In the genomic region with DNA sequence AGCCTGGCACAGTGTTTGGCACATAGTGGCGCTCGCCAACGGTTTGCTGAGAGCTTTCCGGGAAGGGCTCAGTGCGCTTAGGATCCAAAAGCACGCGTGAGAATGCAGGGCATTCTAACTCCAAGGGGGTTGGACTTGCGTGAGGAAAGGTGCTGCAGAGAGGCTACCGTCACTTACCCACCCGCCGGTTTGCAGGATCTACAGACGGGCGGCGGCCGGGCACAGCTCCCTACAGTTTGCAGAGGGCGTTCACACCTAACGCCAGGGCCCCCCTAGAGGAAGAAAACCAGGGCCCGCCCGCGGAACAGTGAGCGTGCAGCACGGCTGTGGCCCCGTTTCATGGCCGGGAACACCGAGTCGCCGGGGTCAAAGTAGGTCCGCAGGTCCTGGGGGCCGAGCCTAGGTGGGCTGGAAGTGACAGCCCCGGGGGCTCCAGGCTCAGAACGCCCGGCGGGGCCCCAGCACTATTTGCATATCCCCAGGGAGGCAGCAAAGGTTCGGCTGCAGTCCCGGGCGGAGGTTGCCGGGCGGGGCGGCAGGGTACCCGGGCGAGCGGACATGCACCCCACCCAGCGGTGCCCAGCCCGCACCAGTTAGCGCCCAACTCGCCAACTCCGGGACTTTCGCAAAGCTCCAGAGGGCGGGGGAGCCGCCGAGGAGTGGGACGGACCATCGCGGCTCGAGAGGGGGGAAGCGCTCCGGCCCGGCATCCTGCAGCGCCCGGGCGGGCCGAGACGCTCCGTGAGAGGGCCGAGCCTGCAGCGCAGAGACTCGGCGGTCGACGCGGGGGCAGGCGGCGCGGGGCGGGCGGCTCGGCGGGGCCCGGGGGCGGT, we compare ENCODE assay signal across 8 cellular contexts. TPM values are rescaled to one million over a fixed set of nuclear protein-coding genes. Genes with fewer than 3 reads are reported as not detected.
DNase-seq lines count a peak whose midpoint lies in the region; ATAC-seq and TF ChIP-seq lines count a peak whose summit lies in the region.

No MANE protein-coding gene starts in this region.

- H3K36me3 Mint-ChIP-seq in endothelial cell (ENCODE audit: low read depth, unreplicated experiment) (peaks cover 13% of the 10 kb centered on the region), mesothelial cell of epicardium (no peaks in the 10 kb centered on the region)

- DNase-seq in NCI-H774 (lab: John Stamatoyannopoulos, UW) = peak; percentile 60
- DNase-seq in activated CD8-positive, alpha-beta memory T cell treated with anti-CD3 and anti-CD28 coated beads for 48 hours (ENCODE audit: low read depth in 2 of 3, low spot score in 2 of 3) = peak; percentile 51 to 58 (median 57)
- DNase-seq in endothelial cell (ENCODE audit: low spot score) = peak; percentile 69
- peak; percentile 58 to 78 for DNase-seq in mesothelial cell of epicardium (ENCODE audit: low spot score in 2 of 2, unreplicated experiment in 2 of 2)
- DNase-seq in stimulated activated CD8-positive, alpha-beta memory T cell treated with anti-CD3 and anti-CD28 coated beads, Interleukin-15, amount 100 ng/mL, for 4 hours (ENCODE audit: low read depth in 2 of 2) = peak; percentile 45 to 67

- H3K27me3 Mint-ChIP-seq in endothelial cell (ENCODE audit: unreplicated experiment) (peaks cover 12% of the 10 kb centered on the region), mesothelial cell of epicardium (ENCODE audit: low read depth) (peaks cover 70% of the 10 kb centered on the region)

- H3K27ac Mint-ChIP-seq in endothelial cell (ENCODE audit: unreplicated experiment) (no peak overlapping the region), mesothelial cell of epicardium (no peak overlapping the region)

- no peaks in the 10 kb centered on the region for H3K9me3 Mint-ChIP-seq in endothelial cell (ENCODE audit: unreplicated experiment)
- H3K9me3 Mint-ChIP-seq in mesothelial cell of epicardium = no peaks in the 10 kb centered on the region

- ATAC-seq in GM19035 (IDR thresholded peaks at IDR 0.05; ENCODE audit: unreplicated experiment) (peak; percentile 77), HG03196 (IDR thresholded peaks at IDR 0.05; ENCODE audit: unreplicated experiment) (peak; percentile 82)

- H3K4me1 Mint-ChIP-seq in endothelial cell (ENCODE audit: unreplicated experiment) = peaks cover 33% of the 10 kb centered on the region
- H3K4me1 Mint-ChIP-seq in mesothelial cell of epicardium = peaks cover 41% of the 10 kb centered on the region

- H3K4me3 Mint-ChIP-seq in endothelial cell (ENCODE audit: unreplicated experiment) (peak overlapping the region; percentile 85), mesothelial cell of epicardium (peak overlapping the region; percentile 78)

- H3K27ac ChIP-seq in C4-2B = peak overlapping the region; percentile 83

- TF ChIP-seq CTCF in C4-2B (conservative IDR thresholded peaks at IDR 0.05) = peak; percentile 45
- TF ChIP-seq CTCF in endothelial cell (IDR thresholded peaks at IDR 0.05; ENCODE audit: unreplicated experiment) = peak; percentile 22
- TF ChIP-seq CTCF in mesothelial cell of epicardium (IDR thresholded peaks at IDR 0.05; ENCODE audit: unreplicated experiment) = no peak

RNA-seq across cellular contexts. Expression of a gene that starts 0.5 kb away (rescaled TPM):
- total RNA-seq in endothelial cell (ENCODE audit: unreplicated experiment) (22.5 TPM), mesothelial cell of epicardium (13.5 to 14.5 TPM (median 13.9 TPM) in 3 replicates)

Comparison
In these comparisons a context has a peak if more than half of its experiments do, and no peak if none do; other contexts are left out.
1. Peak in every context shown above with its lines: DNase-seq, ATAC-seq and H3K27ac ChIP-seq.